Comparison of ENCODE assay signal across 2 cellular contexts in genomic region chr19:5784581-5785147, GRCh38.
TF ChIP-seq lines count a peak whose summit lies in the region.

TSS of gene PRR22 (minus strand) at chr19:5784746. CDS start at chr19:5784660, 86 bp downstream.

TF ChIP-seq in HepG2, 621 proteins besides CTCF, POLR2A, EP300 and RAD21:
- TF ChIP-seq TERF1 (CRISPR knock-in tag; IDR thresholded peaks at IDR 0.05) (no peak), TSC22D2 (CRISPR knock-in tag; IDR thresholded peaks at IDR 0.05; ENCODE audit: borderline replicate concordance) (no peak), ZFP36 (IDR thresholded peaks at IDR 0.05; ENCODE audit: borderline replicate concordance, low read depth, low read length, partially characterized antibody) (peak; percentile 64), AGO2 (optimal IDR thresholded peaks at IDR 0.05; ENCODE audit: low read depth, low read length) (peak; percentile 19), DMAP1 (CRISPR knock-in tag; IDR thresholded peaks at IDR 0.05) (no peak), HNRNPH1 (optimal IDR thresholded peaks at IDR 0.05; ENCODE audit: low read depth, low read length) (no peak)

TF ChIP-seq in HEK293, 187 proteins besides CTCF, POLR2A, EP300 and RAD21:
- TF ChIP-seq ZNF132 (tag by site-specific recombination; IDR thresholded peaks at IDR 0.05; ENCODE audit: borderline replicate concordance) (no peak), GLIS2 (tag by site-specific recombination; IDR thresholded peaks at IDR 0.05) (0 out of 2 replicates have a peak, but pooled peaks have one; percentile 14)
